ENCODE assay signal across 2 cellular contexts in the genomic region with DNA sequence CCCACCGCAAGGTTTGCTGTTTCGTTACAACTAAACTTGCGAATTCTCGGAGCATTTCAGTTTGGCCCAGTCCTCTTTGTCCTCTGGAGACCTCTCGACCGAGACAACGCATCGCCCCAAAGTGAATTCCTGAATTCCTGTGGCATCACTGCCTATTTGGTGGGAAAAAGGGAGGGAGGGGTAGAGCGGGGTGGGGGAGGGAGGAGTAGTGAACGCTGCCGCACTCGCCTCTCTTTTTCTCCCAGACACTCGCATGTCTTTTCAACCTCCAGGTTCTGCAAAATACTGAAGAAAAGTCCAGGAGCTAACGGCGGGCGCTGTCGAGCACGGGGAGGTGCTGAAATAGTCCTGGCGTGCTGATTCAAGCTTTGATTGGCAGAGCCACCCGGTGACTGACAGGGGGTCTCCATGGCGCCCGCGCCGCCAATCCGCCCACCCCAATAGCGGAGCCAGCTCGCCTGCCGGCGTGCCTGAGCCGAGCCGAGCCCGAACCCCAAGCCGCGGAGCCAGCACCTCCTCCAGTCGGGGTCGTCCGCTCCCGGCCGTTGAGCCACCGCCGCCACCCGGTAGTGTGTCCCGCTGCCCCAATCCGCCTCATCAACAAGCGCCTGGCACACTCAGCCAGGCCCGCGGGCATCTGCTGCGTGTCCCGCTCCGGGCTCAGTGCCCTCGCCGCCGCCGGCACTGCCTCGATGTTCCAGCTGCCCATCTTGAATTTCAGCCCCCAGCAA.
A peak's percentile ranks its signal among the peaks of the same experiment; 100 is the strongest.
TF ChIP-seq lines count a peak whose summit lies in the region.

A gene (plus strand): TSS at position 440 of the 731 bp plus-strand sequence. CDS start 253 bp downstream, at position 693.

TF ChIP-seq in HEK293, 187 proteins besides CTCF, POLR2A, EP300 and RAD21 (continued from another document):
- TF ChIP-seq, protein P1, sequence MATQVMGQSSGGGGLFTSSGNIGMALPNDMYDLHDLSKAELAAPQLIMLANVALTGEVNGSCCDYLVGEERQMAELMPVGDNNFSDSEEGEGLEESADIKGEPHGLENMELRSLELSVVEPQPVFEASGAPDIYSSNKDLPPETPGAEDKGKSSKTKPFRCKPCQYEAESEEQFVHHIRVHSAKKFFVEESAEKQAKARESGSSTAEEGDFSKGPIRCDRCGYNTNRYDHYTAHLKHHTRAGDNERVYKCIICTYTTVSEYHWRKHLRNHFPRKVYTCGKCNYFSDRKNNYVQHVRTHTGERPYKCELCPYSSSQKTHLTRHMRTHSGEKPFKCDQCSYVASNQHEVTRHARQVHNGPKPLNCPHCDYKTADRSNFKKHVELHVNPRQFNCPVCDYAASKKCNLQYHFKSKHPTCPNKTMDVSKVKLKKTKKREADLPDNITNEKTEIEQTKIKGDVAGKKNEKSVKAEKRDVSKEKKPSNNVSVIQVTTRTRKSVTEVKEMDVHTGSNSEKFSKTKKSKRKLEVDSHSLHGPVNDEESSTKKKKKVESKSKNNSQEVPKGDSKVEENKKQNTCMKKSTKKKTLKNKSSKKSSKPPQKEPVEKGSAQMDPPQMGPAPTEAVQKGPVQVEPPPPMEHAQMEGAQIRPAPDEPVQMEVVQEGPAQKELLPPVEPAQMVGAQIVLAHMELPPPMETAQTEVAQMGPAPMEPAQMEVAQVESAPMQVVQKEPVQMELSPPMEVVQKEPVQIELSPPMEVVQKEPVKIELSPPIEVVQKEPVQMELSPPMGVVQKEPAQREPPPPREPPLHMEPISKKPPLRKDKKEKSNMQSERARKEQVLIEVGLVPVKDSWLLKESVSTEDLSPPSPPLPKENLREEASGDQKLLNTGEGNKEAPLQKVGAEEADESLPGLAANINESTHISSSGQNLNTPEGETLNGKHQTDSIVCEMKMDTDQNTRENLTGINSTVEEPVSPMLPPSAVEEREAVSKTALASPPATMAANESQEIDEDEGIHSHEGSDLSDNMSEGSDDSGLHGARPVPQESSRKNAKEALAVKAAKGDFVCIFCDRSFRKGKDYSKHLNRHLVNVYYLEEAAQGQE (tag by site-specific recombination; IDR thresholded peaks at IDR 0.05) = peak; percentile 87
- no peak for TF ChIP-seq ZNF175 (tag by site-specific recombination; IDR thresholded peaks at IDR 0.05)
- 0 out of 2 replicates have a peak, but pooled peaks have one; percentile 15 for TF ChIP-seq SP2 (tag by site-specific recombination; IDR thresholded peaks at IDR 0.05)
- TF ChIP-seq, protein P2, sequence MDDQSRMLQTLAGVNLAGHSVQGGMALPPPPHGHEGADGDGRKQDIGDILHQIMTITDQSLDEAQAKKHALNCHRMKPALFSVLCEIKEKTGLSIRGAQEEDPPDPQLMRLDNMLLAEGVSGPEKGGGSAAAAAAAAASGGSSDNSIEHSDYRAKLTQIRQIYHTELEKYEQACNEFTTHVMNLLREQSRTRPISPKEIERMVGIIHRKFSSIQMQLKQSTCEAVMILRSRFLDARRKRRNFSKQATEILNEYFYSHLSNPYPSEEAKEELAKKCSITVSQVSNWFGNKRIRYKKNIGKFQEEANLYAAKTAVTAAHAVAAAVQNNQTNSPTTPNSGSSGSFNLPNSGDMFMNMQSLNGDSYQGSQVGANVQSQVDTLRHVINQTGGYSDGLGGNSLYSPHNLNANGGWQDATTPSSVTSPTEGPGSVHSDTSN (CRISPR knock-in tag; IDR thresholded peaks at IDR 0.05) = peak; percentile 84

TF ChIP-seq in WTC11, 78 proteins besides CTCF, POLR2A, EP300 and RAD21 (continued from another document):
- TF ChIP-seq, protein P3, sequence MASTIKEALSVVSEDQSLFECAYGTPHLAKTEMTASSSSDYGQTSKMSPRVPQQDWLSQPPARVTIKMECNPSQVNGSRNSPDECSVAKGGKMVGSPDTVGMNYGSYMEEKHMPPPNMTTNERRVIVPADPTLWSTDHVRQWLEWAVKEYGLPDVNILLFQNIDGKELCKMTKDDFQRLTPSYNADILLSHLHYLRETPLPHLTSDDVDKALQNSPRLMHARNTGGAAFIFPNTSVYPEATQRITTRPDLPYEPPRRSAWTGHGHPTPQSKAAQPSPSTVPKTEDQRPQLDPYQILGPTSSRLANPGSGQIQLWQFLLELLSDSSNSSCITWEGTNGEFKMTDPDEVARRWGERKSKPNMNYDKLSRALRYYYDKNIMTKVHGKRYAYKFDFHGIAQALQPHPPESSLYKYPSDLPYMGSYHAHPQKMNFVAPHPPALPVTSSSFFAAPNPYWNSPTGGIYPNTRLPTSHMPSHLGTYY (CRISPR knock-in tag; IDR thresholded peaks at IDR 0.05) = no peak
- TF ChIP-seq, protein P4, sequence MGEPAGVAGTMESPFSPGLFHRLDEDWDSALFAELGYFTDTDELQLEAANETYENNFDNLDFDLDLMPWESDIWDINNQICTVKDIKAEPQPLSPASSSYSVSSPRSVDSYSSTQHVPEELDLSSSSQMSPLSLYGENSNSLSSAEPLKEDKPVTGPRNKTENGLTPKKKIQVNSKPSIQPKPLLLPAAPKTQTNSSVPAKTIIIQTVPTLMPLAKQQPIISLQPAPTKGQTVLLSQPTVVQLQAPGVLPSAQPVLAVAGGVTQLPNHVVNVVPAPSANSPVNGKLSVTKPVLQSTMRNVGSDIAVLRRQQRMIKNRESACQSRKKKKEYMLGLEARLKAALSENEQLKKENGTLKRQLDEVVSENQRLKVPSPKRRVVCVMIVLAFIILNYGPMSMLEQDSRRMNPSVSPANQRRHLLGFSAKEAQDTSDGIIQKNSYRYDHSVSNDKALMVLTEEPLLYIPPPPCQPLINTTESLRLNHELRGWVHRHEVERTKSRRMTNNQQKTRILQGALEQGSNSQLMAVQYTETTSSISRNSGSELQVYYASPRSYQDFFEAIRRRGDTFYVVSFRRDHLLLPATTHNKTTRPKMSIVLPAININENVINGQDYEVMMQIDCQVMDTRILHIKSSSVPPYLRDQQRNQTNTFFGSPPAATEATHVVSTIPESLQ (CRISPR knock-in tag; IDR thresholded peaks at IDR 0.05) = no peak
- no peak for TF ChIP-seq RORB (CRISPR knock-in tag; IDR thresholded peaks at IDR 0.05)
- peak; percentile 56; the same call in 1 of the 2 replicates for TF ChIP-seq ETV6 (CRISPR knock-in tag; IDR thresholded peaks at IDR 0.05)
- TF ChIP-seq, protein P5, sequence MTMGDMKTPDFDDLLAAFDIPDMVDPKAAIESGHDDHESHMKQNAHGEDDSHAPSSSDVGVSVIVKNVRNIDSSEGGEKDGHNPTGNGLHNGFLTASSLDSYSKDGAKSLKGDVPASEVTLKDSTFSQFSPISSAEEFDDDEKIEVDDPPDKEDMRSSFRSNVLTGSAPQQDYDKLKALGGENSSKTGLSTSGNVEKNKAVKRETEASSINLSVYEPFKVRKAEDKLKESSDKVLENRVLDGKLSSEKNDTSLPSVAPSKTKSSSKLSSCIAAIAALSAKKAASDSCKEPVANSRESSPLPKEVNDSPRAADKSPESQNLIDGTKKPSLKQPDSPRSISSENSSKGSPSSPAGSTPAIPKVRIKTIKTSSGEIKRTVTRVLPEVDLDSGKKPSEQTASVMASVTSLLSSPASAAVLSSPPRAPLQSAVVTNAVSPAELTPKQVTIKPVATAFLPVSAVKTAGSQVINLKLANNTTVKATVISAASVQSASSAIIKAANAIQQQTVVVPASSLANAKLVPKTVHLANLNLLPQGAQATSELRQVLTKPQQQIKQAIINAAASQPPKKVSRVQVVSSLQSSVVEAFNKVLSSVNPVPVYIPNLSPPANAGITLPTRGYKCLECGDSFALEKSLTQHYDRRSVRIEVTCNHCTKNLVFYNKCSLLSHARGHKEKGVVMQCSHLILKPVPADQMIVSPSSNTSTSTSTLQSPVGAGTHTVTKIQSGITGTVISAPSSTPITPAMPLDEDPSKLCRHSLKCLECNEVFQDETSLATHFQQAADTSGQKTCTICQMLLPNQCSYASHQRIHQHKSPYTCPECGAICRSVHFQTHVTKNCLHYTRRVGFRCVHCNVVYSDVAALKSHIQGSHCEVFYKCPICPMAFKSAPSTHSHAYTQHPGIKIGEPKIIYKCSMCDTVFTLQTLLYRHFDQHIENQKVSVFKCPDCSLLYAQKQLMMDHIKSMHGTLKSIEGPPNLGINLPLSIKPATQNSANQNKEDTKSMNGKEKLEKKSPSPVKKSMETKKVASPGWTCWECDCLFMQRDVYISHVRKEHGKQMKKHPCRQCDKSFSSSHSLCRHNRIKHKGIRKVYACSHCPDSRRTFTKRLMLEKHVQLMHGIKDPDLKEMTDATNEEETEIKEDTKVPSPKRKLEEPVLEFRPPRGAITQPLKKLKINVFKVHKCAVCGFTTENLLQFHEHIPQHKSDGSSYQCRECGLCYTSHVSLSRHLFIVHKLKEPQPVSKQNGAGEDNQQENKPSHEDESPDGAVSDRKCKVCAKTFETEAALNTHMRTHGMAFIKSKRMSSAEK (CRISPR knock-in tag; IDR thresholded peaks at IDR 0.05; ENCODE audit: borderline replicate concordance) = no peak
- no peak for TF ChIP-seq SMAD4 (CRISPR knock-in tag; IDR thresholded peaks at IDR 0.05)
- no peak for TF ChIP-seq PRRX2 (CRISPR knock-in tag; IDR thresholded peaks at IDR 0.05)
- no peak for TF ChIP-seq TCF7 (CRISPR knock-in tag; IDR thresholded peaks at IDR 0.05; ENCODE audit: low read depth)
- no peak for TF ChIP-seq SOX15 (CRISPR knock-in tag; IDR thresholded peaks at IDR 0.05)
- TF ChIP-seq, protein P6, sequence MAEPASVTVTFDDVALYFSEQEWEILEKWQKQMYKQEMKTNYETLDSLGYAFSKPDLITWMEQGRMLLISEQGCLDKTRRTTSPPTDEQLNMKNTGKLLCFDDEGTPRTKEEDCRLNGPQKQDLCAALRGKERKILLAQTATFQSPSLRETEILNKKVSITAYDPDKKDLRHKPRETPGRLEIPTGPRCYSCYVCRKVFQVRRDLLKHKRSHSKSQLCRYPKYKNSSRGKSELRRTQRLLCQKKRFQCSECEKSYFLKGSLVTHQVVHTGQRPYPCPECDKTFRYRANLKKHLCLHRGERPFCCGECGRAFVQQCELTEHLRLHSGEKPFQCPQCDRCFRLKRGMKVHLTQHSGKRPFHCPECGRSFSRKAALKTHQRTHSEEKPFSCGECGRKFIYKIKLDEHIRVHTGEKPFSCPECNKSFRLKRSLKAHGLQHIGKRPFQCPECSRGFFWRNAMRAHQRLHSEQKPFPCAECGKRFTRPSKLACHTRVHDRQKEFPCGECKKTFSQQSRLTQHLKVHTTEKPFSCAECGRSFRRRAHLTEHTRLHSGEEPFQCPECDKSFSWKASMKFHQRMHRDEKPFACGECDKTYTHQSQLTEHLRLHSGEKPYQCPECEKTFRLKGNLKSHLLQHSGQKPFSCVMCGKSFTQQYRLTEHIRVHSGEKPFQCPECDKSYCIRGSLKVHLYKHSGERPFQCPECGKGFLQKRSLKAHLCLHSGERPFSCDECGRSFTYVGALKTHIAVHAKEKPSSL (CRISPR knock-in tag; conservative IDR thresholded peaks at IDR 0.05) = no peak
- TF ChIP-seq CREB1 (CRISPR knock-in tag; IDR thresholded peaks at IDR 0.05) = no peak
- TF ChIP-seq, protein P7, sequence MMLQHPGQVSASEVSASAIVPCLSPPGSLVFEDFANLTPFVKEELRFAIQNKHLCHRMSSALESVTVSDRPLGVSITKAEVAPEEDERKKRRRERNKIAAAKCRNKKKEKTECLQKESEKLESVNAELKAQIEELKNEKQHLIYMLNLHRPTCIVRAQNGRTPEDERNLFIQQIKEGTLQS (CRISPR knock-in tag; conservative IDR thresholded peaks at IDR 0.05) = no peak
- TF ChIP-seq, protein P8, sequence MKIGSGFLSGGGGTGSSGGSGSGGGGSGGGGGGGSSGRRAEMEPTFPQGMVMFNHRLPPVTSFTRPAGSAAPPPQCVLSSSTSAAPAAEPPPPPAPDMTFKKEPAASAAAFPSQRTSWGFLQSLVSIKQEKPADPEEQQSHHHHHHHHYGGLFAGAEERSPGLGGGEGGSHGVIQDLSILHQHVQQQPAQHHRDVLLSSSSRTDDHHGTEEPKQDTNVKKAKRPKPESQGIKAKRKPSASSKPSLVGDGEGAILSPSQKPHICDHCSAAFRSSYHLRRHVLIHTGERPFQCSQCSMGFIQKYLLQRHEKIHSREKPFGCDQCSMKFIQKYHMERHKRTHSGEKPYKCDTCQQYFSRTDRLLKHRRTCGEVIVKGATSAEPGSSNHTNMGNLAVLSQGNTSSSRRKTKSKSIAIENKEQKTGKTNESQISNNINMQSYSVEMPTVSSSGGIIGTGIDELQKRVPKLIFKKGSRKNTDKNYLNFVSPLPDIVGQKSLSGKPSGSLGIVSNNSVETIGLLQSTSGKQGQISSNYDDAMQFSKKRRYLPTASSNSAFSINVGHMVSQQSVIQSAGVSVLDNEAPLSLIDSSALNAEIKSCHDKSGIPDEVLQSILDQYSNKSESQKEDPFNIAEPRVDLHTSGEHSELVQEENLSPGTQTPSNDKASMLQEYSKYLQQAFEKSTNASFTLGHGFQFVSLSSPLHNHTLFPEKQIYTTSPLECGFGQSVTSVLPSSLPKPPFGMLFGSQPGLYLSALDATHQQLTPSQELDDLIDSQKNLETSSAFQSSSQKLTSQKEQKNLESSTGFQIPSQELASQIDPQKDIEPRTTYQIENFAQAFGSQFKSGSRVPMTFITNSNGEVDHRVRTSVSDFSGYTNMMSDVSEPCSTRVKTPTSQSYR (CRISPR knock-in tag; IDR thresholded peaks at IDR 0.05) = no peak
- TF ChIP-seq, protein P9, sequence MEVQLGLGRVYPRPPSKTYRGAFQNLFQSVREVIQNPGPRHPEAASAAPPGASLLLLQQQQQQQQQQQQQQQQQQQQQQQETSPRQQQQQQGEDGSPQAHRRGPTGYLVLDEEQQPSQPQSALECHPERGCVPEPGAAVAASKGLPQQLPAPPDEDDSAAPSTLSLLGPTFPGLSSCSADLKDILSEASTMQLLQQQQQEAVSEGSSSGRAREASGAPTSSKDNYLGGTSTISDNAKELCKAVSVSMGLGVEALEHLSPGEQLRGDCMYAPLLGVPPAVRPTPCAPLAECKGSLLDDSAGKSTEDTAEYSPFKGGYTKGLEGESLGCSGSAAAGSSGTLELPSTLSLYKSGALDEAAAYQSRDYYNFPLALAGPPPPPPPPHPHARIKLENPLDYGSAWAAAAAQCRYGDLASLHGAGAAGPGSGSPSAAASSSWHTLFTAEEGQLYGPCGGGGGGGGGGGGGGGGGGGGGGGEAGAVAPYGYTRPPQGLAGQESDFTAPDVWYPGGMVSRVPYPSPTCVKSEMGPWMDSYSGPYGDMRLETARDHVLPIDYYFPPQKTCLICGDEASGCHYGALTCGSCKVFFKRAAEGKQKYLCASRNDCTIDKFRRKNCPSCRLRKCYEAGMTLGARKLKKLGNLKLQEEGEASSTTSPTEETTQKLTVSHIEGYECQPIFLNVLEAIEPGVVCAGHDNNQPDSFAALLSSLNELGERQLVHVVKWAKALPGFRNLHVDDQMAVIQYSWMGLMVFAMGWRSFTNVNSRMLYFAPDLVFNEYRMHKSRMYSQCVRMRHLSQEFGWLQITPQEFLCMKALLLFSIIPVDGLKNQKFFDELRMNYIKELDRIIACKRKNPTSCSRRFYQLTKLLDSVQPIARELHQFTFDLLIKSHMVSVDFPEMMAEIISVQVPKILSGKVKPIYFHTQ (CRISPR knock-in tag; IDR thresholded peaks at IDR 0.05) = no peak
- 0 out of 2 replicates have a peak, but pooled peaks have one; percentile 26 for TF ChIP-seq SP1 (CRISPR knock-in tag; conservative IDR thresholded peaks at IDR 0.05)
- TF ChIP-seq, protein P10, sequence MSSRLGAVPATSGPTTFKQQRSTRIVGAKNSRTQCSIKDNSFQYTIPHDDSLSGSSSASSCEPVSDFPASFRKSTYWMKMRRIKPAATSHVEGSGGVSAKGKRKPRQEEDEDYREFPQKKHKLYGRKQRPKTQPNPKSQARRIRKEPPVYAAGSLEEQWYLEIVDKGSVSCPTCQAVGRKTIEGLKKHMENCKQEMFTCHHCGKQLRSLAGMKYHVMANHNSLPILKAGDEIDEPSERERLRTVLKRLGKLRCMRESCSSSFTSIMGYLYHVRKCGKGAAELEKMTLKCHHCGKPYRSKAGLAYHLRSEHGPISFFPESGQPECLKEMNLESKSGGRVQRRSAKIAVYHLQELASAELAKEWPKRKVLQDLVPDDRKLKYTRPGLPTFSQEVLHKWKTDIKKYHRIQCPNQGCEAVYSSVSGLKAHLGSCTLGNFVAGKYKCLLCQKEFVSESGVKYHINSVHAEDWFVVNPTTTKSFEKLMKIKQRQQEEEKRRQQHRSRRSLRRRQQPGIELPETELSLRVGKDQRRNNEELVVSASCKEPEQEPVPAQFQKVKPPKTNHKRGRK (CRISPR knock-in tag; IDR thresholded peaks at IDR 0.05; ENCODE audit: borderline replicate concordance) = no peak
- TF ChIP-seq FOXP1 (CRISPR knock-in tag; IDR thresholded peaks at IDR 0.05; ENCODE audit: borderline replicate concordance) = no peak
